8 cellular contexts compared by ENCODE assay signal in the genomic region with DNA sequence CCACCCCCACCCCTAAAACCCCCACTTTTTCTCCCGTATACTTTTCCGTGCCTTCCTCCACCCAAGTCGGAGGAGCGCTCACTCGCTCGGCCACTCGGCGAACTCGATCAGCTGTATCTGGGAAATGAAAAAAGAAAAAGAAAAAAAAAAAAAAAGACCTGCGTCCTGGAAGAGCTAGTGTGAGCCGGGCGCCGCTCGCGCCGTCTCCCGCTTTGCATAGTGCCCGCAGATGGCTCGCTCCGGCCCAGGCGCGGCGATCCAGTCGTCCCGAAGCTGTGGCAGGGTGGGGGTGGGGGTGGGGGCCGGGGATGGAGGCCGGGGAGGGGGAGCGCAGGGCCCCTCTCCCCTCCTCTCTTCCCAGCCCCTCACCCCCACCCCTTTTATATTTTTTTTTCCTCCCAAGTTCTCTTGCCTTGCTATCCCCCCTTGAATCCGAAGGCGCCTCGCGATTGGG. TPM values are rescaled to one million over a fixed set of nuclear protein-coding genes. Genes with fewer than 3 reads are reported as not detected.
DNase-seq lines count a peak whose midpoint lies in the region; ATAC-seq, FAIRE-seq and TF ChIP-seq lines count a peak whose summit lies in the region.

No MANE protein-coding gene starts in this region.

- no peaks in the 10 kb centered on the region for H3F3A ChIP-seq in SK-N-SH (replicated peaks; ENCODE audit: insufficient read depth)

- POLR2A ChIA-PET in SK-N-SH (lab: Yijun Ruan, JAX), result interaction anchor here (0.6 to 2.0 kb wide), 4 partner anchors 15 to 135 kb away, joined by 3 to 15 read pairs (median 12); no protein-coding TSS in a partner anchor

- peaks cover 29% of the 10 kb centered on the region for H3K27me3 ChIP-seq in SK-N-SH (ENCODE audit: insufficient read depth)
- H3K27me3 ChIP-seq in prostate gland (replicated peaks; ENCODE audit: insufficient read depth), result peaks cover 5% of the 10 kb centered on the region

- TF ChIP-seq CTCF in SK-N-SH (IDR thresholded peaks at IDR 0.05) (no peak), foreskin fibroblast (IDR thresholded peaks at IDR 0.05; ENCODE audit: low read depth, low read length) (no peak), prostate gland (IDR thresholded peaks at IDR 0.05) (no peak)

- H3K9ac ChIP-seq in SK-N-SH, result peak overlapping the region; percentile 45; the same call in 1 of the 2 replicates

- WGBS in SK-N-SH (ENCODE audit: low lambda C conversion rate), result 2% methylated on average over 32 of the region's 32 CpGs
- under 1% methylated on average over 25 of the region's 32 CpGs for WGBS in prostate gland

- H3K79me2 ChIP-seq in SK-N-SH (ENCODE audit: insufficient read depth), result no peaks in the 10 kb centered on the region

- TF ChIP-seq RAD21 in SK-N-SH (IDR thresholded peaks at IDR 0.05; ENCODE audit: low read length), result no peak; the same call in 1 of the 2 replicates

- intact Hi-C loops in prostate gland (cut with DNase I), result no loop called here

- peak overlapping the region; percentile 67 to 75 for H3K4me3 ChIP-seq in SK-N-SH (ENCODE audit: low read depth in 2 of 2, low read length in 1 of 2)
- peak overlapping the region; percentile 62 to 65 for H3K4me3 ChIP-seq in foreskin fibroblast (ENCODE audit: low read depth in 1 of 2, low read length in 2 of 2)
- H3K4me3 ChIP-seq in prostate gland, result peak overlapping the region; percentile 43 to 52

- H3K9me3 ChIP-seq in SK-N-SH (no peaks in the 10 kb centered on the region), prostate gland (no peaks in the 10 kb centered on the region)

- TF ChIP-seq EP300 in SK-N-SH (IDR thresholded peaks at IDR 0.05; ENCODE audit: borderline replicate concordance in 1 of 2, low read depth in 1 of 2, low read length in 1 of 2), result peak in 1 of 2 experiments; percentile 16; a peak in 1 of 4 replicates

- FAIRE-seq in GM19239 (lab: Jason Lieb, UNC), result no peak

- peak overlapping the region; percentile 97 for H2AFZ ChIP-seq in SK-N-SH (ENCODE audit: low read depth)

- CTCF ChIA-PET in SK-N-SH (lab: Yijun Ruan, JAX), result interaction anchor here (0.8 to 1.5 kb wide), 4 partner anchors 12 to 743 kb away, joined by 3 to 8 read pairs (median 4); no protein-coding TSS in a partner anchor

- ATAC-seq in HG02870 (IDR thresholded peaks at IDR 0.05; ENCODE audit: unreplicated experiment), result peak; percentile 17

- DNase-seq in NCI-H146 (lab: John Stamatoyannopoulos, UW), result peak; percentile 89
- no peak for DNase-seq in NCI-H146 treated with DMSO at 0.1 percent for 48 hours (lab: John Stamatoyannopoulos, UW; ENCODE audit: unreplicated experiment)
- DNase-seq in SK-N-SH, result peak; percentile 94
- peak; percentile 39 to 74 for DNase-seq in foreskin fibroblast
- no peak for DNase-seq in prostate gland (ENCODE audit: low spot score)
- no peak for DNase-seq in NCI-H2081 treated with DMSO at 0.1 percent for 48 hours (lab: John Stamatoyannopoulos, UW)
- no peak for DNase-seq in GM19239 (ENCODE audit: insufficient read length, low spot score)

- H3K4me1 ChIP-seq in SK-N-SH (ENCODE audit: control insufficient read depth in 1 of 2, insufficient read depth in 2 of 2, low read depth in 1 of 2, low read length in 1 of 2), result peaks cover 0 to 12% of the 10 kb centered on the region in 2 experiments; a peak in 3 of 4 replicates
- H3K4me1 ChIP-seq in prostate gland (replicated peaks), result peaks cover 5% of the 10 kb centered on the region

- H3K27ac ChIP-seq in SK-N-SH (ENCODE audit: low read depth in 2 of 2, low read length in 1 of 2), result peak overlapping the region; percentile 50 to 63; a peak in 3 of 4 replicates
- peak overlapping the region; percentile 85 to 87 for H3K27ac ChIP-seq in prostate gland

- peak overlapping the region; percentile 96 for H3K4me2 ChIP-seq in SK-N-SH

- H3K36me3 ChIP-seq in SK-N-SH (replicated peaks in 1 of 2; ENCODE audit: control insufficient read depth in 1 of 2, insufficient read depth in 2 of 2, low read length in 1 of 2) (no peaks in the 10 kb centered on the region), prostate gland (no peaks in the 10 kb centered on the region)

- no peaks in the 10 kb centered on the region for H3K9me2 ChIP-seq in SK-N-SH

- H4K20me1 ChIP-seq in SK-N-SH (ENCODE audit: insufficient read depth), result no peaks in the 10 kb centered on the region

- TF ChIP-seq POLR2A in prostate gland (IDR thresholded peaks at IDR 0.05), result no peak

TF ChIP-seq in SK-N-SH, 30 proteins besides CTCF, POLR2A, EP300 and RAD21:
- TF ChIP-seq MXI1 (IDR thresholded peaks at IDR 0.05; ENCODE audit: low read depth, low read length), result peak; percentile 35; the same call in 1 of the 2 replicates
- TF ChIP-seq, protein P1, sequence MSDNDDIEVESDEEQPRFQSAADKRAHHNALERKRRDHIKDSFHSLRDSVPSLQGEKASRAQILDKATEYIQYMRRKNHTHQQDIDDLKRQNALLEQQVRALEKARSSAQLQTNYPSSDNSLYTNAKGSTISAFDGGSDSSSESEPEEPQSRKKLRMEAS (IDR thresholded peaks at IDR 0.05; ENCODE audit: low read depth), result no peak

RNA-seq across cellular contexts. Expression of a gene that starts 0.3 kb away (rescaled TPM):
- polyA plus RNA-seq in SK-N-SH (2012; rRNA removed), result 0.25 and 0.45 TPM in 2 replicates
- polyA plus RNA-seq in SK-N-SH (2012; cell fraction: cytosol; rRNA removed), result 0.55 and 0.71 TPM in 2 replicates
- 0.45 and 0.51 TPM in 2 replicates for polyA plus RNA-seq in SK-N-SH (2012; cell fraction: nucleus; rRNA removed)
- 1 to 10 TPM; 1.1 to 6.2 TPM for total RNA-seq in prostate gland

Comparison
In these comparisons a context has a peak if more than half of its experiments do, and no peak if none do; other contexts are left out.
1. DNase-seq: peak in NCI-H146 (single experiment), SK-N-SH (single experiment) and foreskin fibroblast (2 of 2); none in NCI-H146 treated with DMSO at 0.1 percent for 48 hours (single experiment), prostate gland (single experiment), NCI-H2081 treated with DMSO at 0.1 percent for 48 hours (single experiment) and GM19239 (single experiment).
2. Peak in every context shown above with its lines, with median percentiles within 50 percentile points of each other: H3K4me3 ChIP-seq.